ENCODE assay signal across 9 cellular contexts in genomic region chr19:54178581-54179261, GRCh38. TPM values are rescaled to one million over a fixed set of nuclear protein-coding genes. Genes with fewer than 3 reads are reported as not detected.
DNase-seq lines count a peak whose midpoint lies in the region; ATAC-seq lines count a peak whose summit lies in the region.
"Had no signal": no experiment of that assay in that cellular context is flagged by ENCODE, and none has a peak within 500 bp of the region (broad histone marks: within the 10 kb centered on the region; RNA-seq: fewer than 3 reads in every experiment).

No MANE protein-coding gene starts in this region.

- intact Hi-C loops in head of caudate nucleus (cut with DNase I), result no loop called here

- in situ Hi-C loops in SK-MEL-5 (cut with HindIII; ENCODE audit: low pct_unique_long_range_greater_than_20kb, low sequenced_read_pairs), result no loop called here

- no peak for ATAC-seq in GM21528 (IDR thresholded peaks at IDR 0.05; ENCODE audit: low FRiP score, unreplicated experiment)

- peak; percentile 18 for DNase-seq in activated gamma-delta T cell (lab: John Stamatoyannopoulos, UW)
- no peak for DNase-seq in activated gamma-delta T cell treated with Interleukin-2 at 50 U/mL for 16 hours
- peak; percentile 46 for DNase-seq in SK-MEL-5 (ENCODE audit: low read depth, low spot score)
- DNase-seq in head of caudate nucleus, result peak in 39 of 42 donors; percentile 28 to 75 (median 61)
- DNase-seq in superior temporal gyrus (ENCODE audit: extremely low spot score), result peak; percentile 27
- DNase-seq in GM19238 (ENCODE audit: insufficient read length, low spot score), result no peak
- DNase-seq in SW480 (ENCODE audit: low spot score), result no peak

RNA-seq across cellular contexts. Expression of gene TMC4, which starts 5.8 kb away (rescaled TPM):
- not detected in 2 replicates for total RNA-seq in SK-MEL-5 (2014; rRNA removed; shearing (Covaris generic))
- polyA plus RNA-seq in SK-MEL-5 (2015; cell fraction: cytosol; rRNA removed), result 1.0 and 1.2 TPM in 2 replicates
- polyA plus RNA-seq in SK-MEL-5 (2015; cell fraction: nucleus; rRNA removed), result 1.1 TPM in 1 of 2 replicates, not detected in the other
- total RNA-seq: H4 had no signal

RNA-seq across cellular contexts. Expression of gene MBOAT7, which starts 10.7 kb away (rescaled TPM):
- 32.8 and 33.6 TPM in 2 replicates for total RNA-seq in SK-MEL-5 (2014; rRNA removed; shearing (Covaris generic))
- 95.9 and 138 TPM in 2 replicates for polyA plus RNA-seq in SK-MEL-5 (2015; cell fraction: cytosol; rRNA removed)
- 43.8 and 59.3 TPM in 2 replicates for polyA plus RNA-seq in SK-MEL-5 (2015; cell fraction: nucleus; rRNA removed)

RNA-seq across cellular contexts. Expression of gene TSEN34, which starts 12.4 kb away (rescaled TPM):
- 46.1 and 49.0 TPM in 2 replicates for total RNA-seq in SK-MEL-5 (2014; rRNA removed; shearing (Covaris generic))
- 77.5 and 89.8 TPM in 2 replicates for polyA plus RNA-seq in SK-MEL-5 (2015; cell fraction: cytosol; rRNA removed)
- 13.8 and 24.9 TPM in 2 replicates for polyA plus RNA-seq in SK-MEL-5 (2015; cell fraction: nucleus; rRNA removed)

RNA-seq across cellular contexts. Expression of gene LENG1, which starts 19.2 kb away (rescaled TPM):
- 10.6 and 10.8 TPM in 2 replicates for total RNA-seq in SK-MEL-5 (2014; rRNA removed; shearing (Covaris generic))
- polyA plus RNA-seq in SK-MEL-5 (2015; cell fraction: cytosol; rRNA removed), result 4.2 and 7.7 TPM in 2 replicates
- polyA plus RNA-seq in SK-MEL-5 (2015; cell fraction: nucleus; rRNA removed), result 2.0 and 2.1 TPM in 2 replicates

RNA-seq across cellular contexts. Expression of gene RPS9, which starts 21.9 kb away (rescaled TPM):
- 2,354 and 2,678 TPM in 2 replicates for total RNA-seq in SK-MEL-5 (2014; rRNA removed; shearing (Covaris generic))
- 1,458 and 1,816 TPM in 2 replicates for polyA plus RNA-seq in SK-MEL-5 (2015; cell fraction: cytosol; rRNA removed)
- 255 and 330 TPM in 2 replicates for polyA plus RNA-seq in SK-MEL-5 (2015; cell fraction: nucleus; rRNA removed)

Comparison
In these comparisons a context has a peak if more than half of its experiments do, and no peak if none do; other contexts are left out.
1. DNase-seq: peak in activated gamma-delta T cell (single experiment), SK-MEL-5 (single experiment), head of caudate nucleus (39 of 42) and superior temporal gyrus (single experiment); none in activated gamma-delta T cell treated with Interleukin-2 at 50 U/mL for 16 hours (single experiment), GM19238 (single experiment) and SW480 (single experiment).